24 cellular contexts compared by ENCODE assay signal in genomic region chr10:378930-379704, GRCh38.
"Had no signal": no experiment of that assay in that cellular context is flagged by ENCODE, and none has a peak within 500 bp of the region (broad histone marks: within the 10 kb centered on the region; RNA-seq: fewer than 3 reads in every experiment).

No MANE protein-coding gene starts in this region.

- H3K27me3 ChIP-seq: dorsolateral prefrontal cortex, esophagus muscularis mucosa, foreskin keratinocyte, gastroesophageal sphincter, neural progenitor cell, sigmoid colon, spleen, tibial nerve had no signal

- DNase-seq: effector CD4-positive, alpha-beta T cell; foreskin keratinocyte; hypothalamus; immature natural killer cell; islet precursor cell; kidney glomerular epithelial cell; left ventricle myocardium superior; naive thymus-derived CD4-positive, alpha-beta T cell; right cardiac atrium; sigmoid colon; spleen; stimulated activated CD4-positive, alpha-beta T cell treated with anti-CD3 and anti-CD28 coated beads, Interleukin-4, amount 100 ng/mL, for 4 hours; stimulated activated naive CD8-positive, alpha-beta T cell treated with anti-CD3 and anti-CD28 coated beads, Interleukin-15, Interleukin-2, amounts not matched to agents 100 U/mL and 50 U/mL, for 24 hours; substantia nigra had no signal

- H3K27ac ChIP-seq: dorsolateral prefrontal cortex, esophagus muscularis mucosa, foreskin keratinocyte, gastroesophageal sphincter, neural progenitor cell, prostate gland, spleen, thoracic aorta had no signal

- FAIRE-seq: colon had no signal

- H3K4me1 ChIP-seq: foreskin keratinocyte, prostate gland, spleen had no signal

- H3K4me2 ChIP-seq: neural progenitor cell had no signal

- H3K9ac ChIP-seq: neural progenitor cell had no signal

- H3K36me3 ChIP-seq: neural progenitor cell, prostate gland had no signal

- H2AFZ ChIP-seq: neural progenitor cell had no signal

- H3K4me3 ChIP-seq: dorsolateral prefrontal cortex, esophagus muscularis mucosa, gastroesophageal sphincter, lung, neural progenitor cell, prostate gland, sigmoid colon, spleen, thoracic aorta, tibial nerve had no signal

- ATAC-seq: foreskin keratinocyte; gastroesophageal sphincter; left ventricle myocardium superior; naive thymus-derived CD4-positive, alpha-beta T cell; right cardiac atrium; stimulated activated memory B cell treated with anti-CD40 and anti-IgM and Interleukin-4, amounts not matched to agents 10 μg/mL and 1 μg/mL and 100 μg/mL, for 72 hours; stimulated activated naive CD8-positive, alpha-beta T cell treated with anti-CD3 and anti-CD28 coated beads, Interleukin-15, Interleukin-2, amounts not matched to agents 100 U/mL and 50 U/mL, for 24 hours had no signal

- H3K9me3 ChIP-seq: esophagus muscularis mucosa, gastroesophageal sphincter, prostate gland, sigmoid colon, spleen, thoracic aorta, tibial nerve had no signal
